In the genomic region with DNA sequence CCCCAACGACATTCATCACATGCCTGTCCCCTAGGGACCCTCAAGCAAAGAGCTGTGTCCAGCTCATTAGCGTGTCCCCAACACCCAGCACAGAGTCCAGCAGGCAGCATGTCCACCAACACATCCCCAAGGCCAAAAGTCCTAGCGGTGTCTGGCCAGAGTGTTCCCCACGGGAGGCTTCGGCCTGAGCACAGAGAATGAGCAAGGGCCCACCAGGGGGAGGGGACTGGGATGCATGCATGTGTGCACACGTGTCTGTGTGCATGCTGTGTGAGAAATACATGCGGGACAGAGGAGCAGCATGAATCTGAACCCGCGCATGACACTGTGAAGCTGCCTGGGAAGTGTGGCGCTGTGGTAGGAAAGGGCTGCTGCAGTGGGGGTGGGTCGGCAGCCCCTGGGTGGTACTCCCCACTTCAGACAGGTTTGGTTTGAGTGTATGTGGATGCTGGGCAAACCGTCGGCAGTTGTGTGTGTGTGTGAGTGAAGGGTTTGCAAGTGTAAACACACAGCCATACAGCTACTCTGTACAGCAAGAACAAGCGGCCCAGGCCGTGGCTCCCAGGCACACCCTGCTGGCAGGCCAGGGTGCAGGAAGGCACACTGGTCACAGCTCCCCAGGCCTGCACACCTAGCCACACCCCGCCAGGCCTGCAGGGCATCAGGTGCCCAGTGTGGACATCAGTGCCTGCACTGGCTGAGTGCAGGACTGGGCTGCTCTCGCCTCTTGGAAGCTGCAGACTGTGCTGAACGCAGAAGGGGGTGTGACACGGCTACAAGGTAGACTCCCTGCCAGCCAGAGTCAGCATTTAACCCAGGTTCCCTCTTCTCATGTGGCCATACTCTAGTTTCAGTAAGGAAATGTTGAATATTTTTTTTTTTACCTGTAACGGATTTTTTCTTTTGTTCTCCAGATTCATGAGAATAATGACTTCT, we compare ENCODE assay signal across 14 cellular contexts. TPM values are rescaled to one million over a fixed set of nuclear protein-coding genes. Genes with fewer than 3 reads are reported as not detected.
A peak's percentile ranks its signal among the peaks of the same experiment; 100 is the strongest.
DNase-seq lines count a peak whose midpoint lies in the region; ATAC-seq, FAIRE-seq and TF ChIP-seq lines count a peak whose summit lies in the region.
"Had no signal": no experiment of that assay in that cellular context is flagged by ENCODE, and none has a peak within 500 bp of the region (broad histone marks: within the 10 kb centered on the region; RNA-seq: fewer than 3 reads in every experiment).

No MANE protein-coding gene starts in this region.

- TF ChIP-seq EP300 in ovary (IDR thresholded peaks at IDR 0.05) = no peak

- no peak for TF ChIP-seq POLR2A in GM12891 (IDR thresholded peaks at IDR 0.05; ENCODE audit: low read depth, low read length)
- no peak for TF ChIP-seq POLR2A in ovary (IDR thresholded peaks at IDR 0.05)

- intact Hi-C loops in left cardiac atrium (cut with DNase I) (loop anchor here (5.0 to 10.0 kb wide), 2 partner anchors 335 to 402 kb away; partner anchors contain the start of gene RAMP1 (in 2 of the 2)), PC-3 (cut with micrococcal nuclease) (loop anchor here (5.0 kb wide), 1 partner anchor 63 kb away; the partner anchor contains the start of gene TRAF3IP1), ovary (cut with DNase I) (loop anchor here in 3 of 4 donors (5.0 to 10.0 kb wide), 2 partner anchors 335 to 402 kb away; partner anchors contain the start of gene RAMP1 (in 2 of the 3))

- H3K9ac ChIP-seq in PC-3 (ENCODE audit: low read length) = no peak overlapping the region

- H3K27me3 ChIP-seq in right atrium auricular region (no peaks in the 10 kb centered on the region), PC-3 (ENCODE audit: low read length) (no peaks in the 10 kb centered on the region), ovary (no peaks in the 10 kb centered on the region)
- H3K27me3 ChIP-seq: left lung had no signal

- H3K4me3 ChIP-seq in right atrium auricular region (no peak overlapping the region), PC-3 (ENCODE audit: low read length) (no peak overlapping the region), fibroblast of pulmonary artery (replicated peaks; ENCODE audit: low read depth, low read length) (no peak overlapping the region), ovary (no peak overlapping the region)
- H3K4me3 ChIP-seq: left lung had no signal

- no peak overlapping the region for H2AFZ ChIP-seq in PC-3 (ENCODE audit: low read length)

- POLR2A ChIA-PET in PC-3 (lab: Charles Lee; ENCODE audit: unreplicated experiment) = no interaction called here

- H3K9me3 ChIP-seq in right atrium auricular region = no peaks in the 10 kb centered on the region
- no peaks in the 10 kb centered on the region for H3K9me3 ChIP-seq in PC-3 (ENCODE audit: low read length)
- no peaks in the 10 kb centered on the region for H3K9me3 ChIP-seq in ovary
- H3K9me3 ChIP-seq: left lung had no signal

- no TSS peak for BruUV-seq in PC-3 (replicated peaks; lab: Mats Ljungman, UMichigan)

- peaks cover 0 to 34% of the 10 kb centered on the region in 2 donors for H3K4me1 ChIP-seq in right atrium auricular region
- no peaks in the 10 kb centered on the region for H3K4me1 ChIP-seq in PC-3 (ENCODE audit: insufficient read depth, low read length)
- peaks cover 3% of the 10 kb centered on the region for H3K4me1 ChIP-seq in ovary (ENCODE audit: insufficient read depth)

- DNase-seq in left cardiac atrium (peak; percentile 7), right atrium auricular region (ENCODE audit: low spot score) (no peak), PC-3 (peak; percentile 22), fibroblast of pulmonary artery (ENCODE audit: low read depth) (no peak), GM12891 (ENCODE audit: insufficient read length, low spot score) (no peak), ovary (no peak), SHP77 (lab: John Stamatoyannopoulos, UW) (no peak)
- DNase-seq: foreskin melanocyte; NCI-H187 treated with DMSO at 0.1 percent for 48 hours; stimulated activated CD4-positive, alpha-beta T cell treated with anti-CD3 and anti-CD28 coated beads, Interleukin-2, amount 100 ng/mL, for 48 hours had no signal

- TF ChIP-seq CTCF in right atrium auricular region (IDR thresholded peaks at IDR 0.05) = no peak
- TF ChIP-seq CTCF in PC-3 (conservative IDR thresholded peaks at IDR 0.05; ENCODE audit: low read depth, low read length) = peak; percentile 41
- peak; percentile 5 for TF ChIP-seq CTCF in fibroblast of pulmonary artery (IDR thresholded peaks at IDR 0.05; ENCODE audit: low read length, missing control alignments)
- no peak for TF ChIP-seq CTCF in ovary (IDR thresholded peaks at IDR 0.05)

- H3K4me2 ChIP-seq in PC-3 (ENCODE audit: low read length) = no peak overlapping the region

- no peak overlapping the region for H3K27ac ChIP-seq in right atrium auricular region
- H3K27ac ChIP-seq in PC-3 (ENCODE audit: low read length) = no peak overlapping the region
- H3K27ac ChIP-seq in ovary = no peak overlapping the region
- H3K27ac ChIP-seq: left lung had no signal

- no peaks in the 10 kb centered on the region for H3F3A ChIP-seq in PC-3 (ENCODE audit: low read length, unreplicated experiment)

- no peak for FAIRE-seq in GM12891 (lab: Jason Lieb, UNC)
- FAIRE-seq: colon, RCC 7860 had no signal

- ATAC-seq in left cardiac atrium = no peak
- peak; percentile 39 for ATAC-seq in PC-3
- ATAC-seq in HG03175 (IDR thresholded peaks at IDR 0.05; ENCODE audit: unreplicated experiment) = no peak
- ATAC-seq: left lung had no signal

- CTCF ChIA-PET in PC-3 (lab: Charles Lee) = interaction anchor here (0.6 kb wide), 1 partner anchor 177 kb away, joined by 7 read pairs; no protein-coding TSS in a partner anchor

- no peaks in the 10 kb centered on the region for H3K9me2 ChIP-seq in PC-3 (replicated peaks; ENCODE audit: low read length)

- no peaks in the 10 kb centered on the region for H3K79me2 ChIP-seq in PC-3 (ENCODE audit: low read length)

- H3K36me3 ChIP-seq in right atrium auricular region = peaks cover 77% of the 10 kb centered on the region
- H3K36me3 ChIP-seq in PC-3 (ENCODE audit: low read depth, low read length) = peaks cover 13% of the 10 kb centered on the region
- H3K36me3 ChIP-seq in ovary = no peaks in the 10 kb centered on the region

- no peaks in the 10 kb centered on the region for H4K20me1 ChIP-seq in PC-3 (ENCODE audit: low read length)

- 88 to 91% (median 90%) methylated on average over 20 of the region's 20 CpGs for WGBS in ovary, 3 donors

TF ChIP-seq in GM12891, 5 proteins besides CTCF, POLR2A, EP300 and RAD21:
- TF ChIP-seq TAF1 (IDR thresholded peaks at IDR 0.05; ENCODE audit: low read depth, low read length) (no peak), PAX5 (IDR thresholded peaks at IDR 0.05; ENCODE audit: insufficient read depth, low read length, severe bottlenecking) (no peak), POLR2AphosphoS5 (IDR thresholded peaks at IDR 0.05; ENCODE audit: low read depth, low read length) (no peak), SPI1 (IDR thresholded peaks at IDR 0.05; ENCODE audit: low read depth, low read length) (no peak), POU2F2 (IDR thresholded peaks at IDR 0.05; ENCODE audit: low read depth, low read length) (no peak)

RNA-seq across cellular contexts. Expression of gene HES6, which starts 19.5 kb away (rescaled TPM):
- 1 to 10 TPM; 3.8 to 4.3 TPM for total RNA-seq in left cardiac atrium
- total RNA-seq in right atrium auricular region = 1 to 10 TPM; 2.5 to 4.8 TPM
- total RNA-seq in PC-3 (2014; rRNA removed) = 9.8 and 19.6 TPM in 2 replicates
- 0.56 TPM for polyA plus RNA-seq in GM12891 (2012; ENCODE audit: low read depth, missing spikeins)
- total RNA-seq in ovary = 10 to 100 TPM in 2 of 7 donors, 1 to 10 TPM in 5; 1.1 to 12.4 (median 3.1) TPM
- 1 to 10 TPM in 1 of 2 donors, under 1 TPM in 1; 0.33 to 2.0 TPM for polyA plus RNA-seq in ovary

RNA-seq across cellular contexts. Expression of gene PER2, which starts 29.1 kb away (rescaled TPM):
- total RNA-seq in left cardiac atrium (1 to 10 TPM; 6.4 to 8.1 TPM), right atrium auricular region (1 to 10 TPM; 5.2 to 9.4 TPM), PC-3 (2014; rRNA removed) (8.6 and 13.0 TPM in 2 replicates), ovary (10 to 100 TPM in 6 of 7 donors, 1 to 10 TPM in 1; 9.9 to 34.5 (median 27.4) TPM)
- 2.0 TPM for polyA plus RNA-seq in GM12891 (2012; ENCODE audit: low read depth, missing spikeins)
- polyA plus RNA-seq in ovary = 1 to 10 TPM; 8.1 to 8.5 TPM

RNA-seq across cellular contexts. Expression of gene ILKAP, which starts 55.9 kb away (rescaled TPM):
- 10 to 100 TPM; 23.4 to 27.9 TPM for total RNA-seq in left cardiac atrium
- 10 to 100 TPM; 15.9 to 17.6 TPM for total RNA-seq in right atrium auricular region
- total RNA-seq in PC-3 (2014; rRNA removed) = 28.7 and 30.7 TPM in 2 replicates
- polyA plus RNA-seq in GM12891 (2012; ENCODE audit: low read depth, missing spikeins) = 23.0 TPM
- 10 to 100 TPM; 28.4 to 54.9 (median 38.9) TPM for total RNA-seq in ovary
- polyA plus RNA-seq in ovary = 10 to 100 TPM; 28.5 to 49.5 TPM

Comparison
In these comparisons a context has a peak if more than half of its experiments do, and no peak if none do; other contexts are left out.
1. DNase-seq: peak in left cardiac atrium (single experiment) and PC-3 (single experiment); none in right atrium auricular region (single experiment), fibroblast of pulmonary artery (single experiment), GM12891 (single experiment), ovary (0 of 5) and SHP77 (0 of 2).
2. CTCF ChIP-seq: peak in PC-3 (single experiment) and fibroblast of pulmonary artery (single experiment); none in right atrium auricular region (0 of 2) and ovary (0 of 3).